Comparison of ENCODE assay signal across 26 cellular contexts in genomic region chr2:37737507-37737906, GRCh38.
DNase-seq lines count a peak whose midpoint lies in the region; ATAC-seq, FAIRE-seq and TF ChIP-seq lines count a peak whose summit lies in the region.
"Had no signal": no experiment of that assay in that cellular context is flagged by ENCODE, and none has a peak within 500 bp of the region (broad histone marks: within the 10 kb centered on the region; RNA-seq: fewer than 3 reads in every experiment).

No MANE protein-coding gene starts in this region.

- no peaks in the 10 kb centered on the region for H3K79me2 ChIP-seq in HepG2 (ENCODE audit: insufficient read depth, low read length)

- intact Hi-C loops in HepG2 (cut with micrococcal nuclease; ENCODE audit: unreplicated experiment) = no loop called here

- TF ChIP-seq EP300 in HepG2 (IDR thresholded peaks at IDR 0.05; ENCODE audit: low read depth in 2 of 2, low read length in 2 of 2) (no peak), HepG2 (CRISPR knock-in tag; IDR thresholded peaks at IDR 0.05; ENCODE audit: borderline replicate concordance) (no peak)

- peak; percentile 35 for DNase-seq in DMS79 treated with DMSO at 0.1 percent for 48 hours (lab: John Stamatoyannopoulos, UW)
- no peak for DNase-seq in DMS79 (lab: John Stamatoyannopoulos, UW)
- DNase-seq in adipocyte (ENCODE audit: low read depth) = peak; percentile 54
- peak; percentile 55 for DNase-seq in fibroblast of pulmonary artery (ENCODE audit: low read depth)
- peak; percentile 7 for DNase-seq in renal cortical epithelial cell (ENCODE audit: low read depth)
- no peak for DNase-seq in HepG2 (ENCODE audit: low spot score)
- DNase-seq: activated CD4-positive, alpha-beta memory T cell treated with anti-CD3 and anti-CD28 coated beads for 36 hours; activated CD4-positive, CD25-positive, alpha-beta regulatory T cell; AML-193; COR-L47; cortex of kidney; EL; foreskin keratinocyte; H9; KBM-7; naive B cell; NCI-H187; NCI-H748 treated with DMSO at 0.1 percent for 48 hours; occipital lobe had no signal

- no peak for TF ChIP-seq POLR2A in HepG2 (IDR thresholded peaks at IDR 0.05; ENCODE audit: insufficient read depth in 1 of 2, low read depth in 2 of 2, low read length in 2 of 2)

- no TSS peak for BruUV-seq in HepG2 (replicated peaks; lab: Mats Ljungman, UMichigan)

- ATAC-seq in GM21423 (IDR thresholded peaks at IDR 0.05; ENCODE audit: unreplicated experiment) = no peak
- ATAC-seq in HG03521 (IDR thresholded peaks at IDR 0.05; ENCODE audit: unreplicated experiment) = no peak
- no peak for ATAC-seq in HepG2
- ATAC-seq: foreskin keratinocyte had no signal

- no peak overlapping the region for H3K4me2 ChIP-seq in HepG2 (ENCODE audit: low read depth, low read length)

- no peak for TF ChIP-seq CTCF in fibroblast of pulmonary artery (IDR thresholded peaks at IDR 0.05; ENCODE audit: low read length, missing control alignments)
- no peak for TF ChIP-seq CTCF in HepG2 (CRISPR knock-in tag; IDR thresholded peaks at IDR 0.05)

- no peaks in the 10 kb centered on the region for H3K36me3 ChIP-seq in adipocyte (ENCODE audit: control insufficient read depth, insufficient read depth, low read length, severe bottlenecking)
- H3K36me3 ChIP-seq in HepG2 (replicated peaks in 1 of 2; ENCODE audit: control insufficient read depth in 1 of 2, insufficient read depth in 2 of 2, low read length in 2 of 2) = no peaks in the 10 kb centered on the region
- H3K36me3 ChIP-seq: breast epithelium had no signal

- H3K4me1 ChIP-seq in adipocyte (ENCODE audit: control insufficient read depth, insufficient read depth, low read length) (peaks cover 24% of the 10 kb centered on the region), HepG2 (ENCODE audit: insufficient read depth, low read length) (no peaks in the 10 kb centered on the region)
- H3K4me1 ChIP-seq: breast epithelium, foreskin keratinocyte had no signal

- H3K9me3 ChIP-seq in adipocyte (ENCODE audit: control insufficient read depth, low read length) (no peaks in the 10 kb centered on the region), HepG2 (ENCODE audit: low read length) (no peaks in the 10 kb centered on the region)
- H3K9me3 ChIP-seq: breast epithelium had no signal

- POLR2A ChIA-PET in HepG2 (lab: Yijun Ruan, JAX) = no interaction called here

- in situ Hi-C loops in HepG2 (cut with HindIII; ENCODE audit: extremely low pct_ligation_motif_present, low pct_unique_long_range_greater_than_20kb) = no loop called here

- no peak for TF ChIP-seq RAD21 in HepG2 (CRISPR knock-in tag; IDR thresholded peaks at IDR 0.05)

- H2AFZ ChIP-seq in HepG2 (ENCODE audit: low read length) = no peak overlapping the region

- no peak overlapping the region for H3K27ac ChIP-seq in HepG2 (ENCODE audit: extremely low read length, insufficient read depth, low read length)
- H3K27ac ChIP-seq: 22Rv1, breast epithelium, foreskin keratinocyte, RWPE1 had no signal

- CTCF ChIA-PET in HepG2 (lab: Yijun Ruan, JAX; ENCODE audit: low intra/inter-chr PET ratio, low total read pairs) = no interaction called here

- H3K9ac ChIP-seq in adipocyte (ENCODE audit: low read length) = no peak overlapping the region
- no peak overlapping the region for H3K9ac ChIP-seq in HepG2 (ENCODE audit: insufficient read depth, low read depth, low read length)

- H3K4me3 ChIP-seq in adipocyte (ENCODE audit: low read length) (no peak overlapping the region), fibroblast of pulmonary artery (replicated peaks; ENCODE audit: low read depth, low read length) (no peak overlapping the region), HepG2 (replicated peaks in 1 of 3; ENCODE audit: insufficient read depth in 1 of 3, low read depth in 2 of 3, low read length in 3 of 3) (no peak overlapping the region)
- H3K4me3 ChIP-seq: breast epithelium, lung had no signal

- no peaks in the 10 kb centered on the region for H4K20me1 ChIP-seq in HepG2 (ENCODE audit: insufficient read depth, low read length)

- FAIRE-seq in HepG2 (lab: Jason Lieb, UNC) = no peak
- FAIRE-seq: keratinocyte had no signal

- H3K27me3 ChIP-seq in adipocyte (replicated peaks; ENCODE audit: control insufficient read depth, insufficient read depth, low read length) (no peaks in the 10 kb centered on the region), HepG2 (ENCODE audit: control insufficient read depth in 1 of 2, insufficient read depth in 2 of 2, low read length in 2 of 2) (no peaks in the 10 kb centered on the region; a peak in 1 of 5 replicates)
- H3K27me3 ChIP-seq: breast epithelium, foreskin keratinocyte had no signal

TF ChIP-seq in HepG2, 621 proteins besides CTCF, POLR2A, EP300 and RAD21 (continues in another document):
- TF ChIP-seq KIAA2018 (CRISPR knock-in tag; IDR thresholded peaks at IDR 0.05; ENCODE audit: borderline replicate concordance) (no peak), DZIP1 (CRISPR knock-in tag; IDR thresholded peaks at IDR 0.05) (no peak), ZNF160 (CRISPR knock-in tag; IDR thresholded peaks at IDR 0.05) (no peak), NCOA1 (CRISPR knock-in tag; IDR thresholded peaks at IDR 0.05) (no peak), HMG20B (CRISPR knock-in tag; conservative IDR thresholded peaks at IDR 0.05) (no peak), ZNF510 (CRISPR knock-in tag; IDR thresholded peaks at IDR 0.05; ENCODE audit: low read depth) (no peak), ZBTB21 (CRISPR knock-in tag; IDR thresholded peaks at IDR 0.05) (no peak), TEAD2 (CRISPR knock-in tag; IDR thresholded peaks at IDR 0.05) (no peak)

Comparison
In these comparisons a context has a peak if more than half of its experiments do, and no peak if none do; other contexts are left out.
1. DNase-seq: peak in DMS79 treated with DMSO at 0.1 percent for 48 hours (single experiment), adipocyte (single experiment), fibroblast of pulmonary artery (single experiment) and renal cortical epithelial cell (single experiment); none in DMS79 (single experiment) and HepG2 (single experiment).